Comparison of ENCODE assay signal across 8 cellular contexts in genomic region chr14:61696753-61697318, GRCh38. TPM values are rescaled to one million over a fixed set of nuclear protein-coding genes. Genes with fewer than 3 reads are reported as not detected.
DNase-seq lines count a peak whose midpoint lies in the region; ATAC-seq and TF ChIP-seq lines count a peak whose summit lies in the region.

No MANE protein-coding gene starts in this region.

- no peaks in the 10 kb centered on the region for H3K9me3 ChIP-seq in CD8-positive, alpha-beta T cell (ENCODE audit: low read length)
- no peaks in the 10 kb centered on the region for H3K9me3 ChIP-seq in Loucy (ENCODE audit: insufficient read depth, low read depth, low read length)
- no peaks in the 10 kb centered on the region for H3K9me3 ChIP-seq in effector memory CD4-positive, alpha-beta T cell (ENCODE audit: control insufficient read depth, low read length)

- no peak overlapping the region for H2AFZ ChIP-seq in Loucy (ENCODE audit: low read length)

- no peak for TF ChIP-seq CTCF in CD8-positive, alpha-beta T cell (IDR thresholded peaks at IDR 0.05)
- TF ChIP-seq CTCF in Loucy (conservative IDR thresholded peaks at IDR 0.05; ENCODE audit: low read length) (no peak), nephron progenitor cell (IDR thresholded peaks at IDR 0.05) (no peak)

- H3K4me1 Mint-ChIP-seq in CD8-positive, alpha-beta T cell (ENCODE audit: low read depth) = peaks cover 59% of the 10 kb centered on the region
- peaks cover 52% of the 10 kb centered on the region for H3K4me1 Mint-ChIP-seq in nephron progenitor cell

- H3K36me3 ChIP-seq in CD8-positive, alpha-beta T cell (ENCODE audit: insufficient read depth, low read length) = no peaks in the 10 kb centered on the region
- H3K36me3 ChIP-seq in Loucy (ENCODE audit: insufficient read depth, low read length) = no peaks in the 10 kb centered on the region
- H3K36me3 ChIP-seq in effector memory CD4-positive, alpha-beta T cell (ENCODE audit: control insufficient read depth, insufficient read depth, low read length) = no peaks in the 10 kb centered on the region

- H3K27me3 Mint-ChIP-seq in CD8-positive, alpha-beta T cell (ENCODE audit: low read depth) = no peaks in the 10 kb centered on the region
- no peaks in the 10 kb centered on the region for H3K27me3 Mint-ChIP-seq in nephron progenitor cell (ENCODE audit: low read depth, poor library complexity)

- H3K27me3 ChIP-seq in CD8-positive, alpha-beta T cell (ENCODE audit: insufficient read depth, low read length) = no peaks in the 10 kb centered on the region
- no peaks in the 10 kb centered on the region for H3K27me3 ChIP-seq in Loucy (ENCODE audit: insufficient read depth, low read length, poor library complexity, severe bottlenecking)
- H3K27me3 ChIP-seq in effector memory CD4-positive, alpha-beta T cell (replicated peaks; ENCODE audit: control insufficient read depth, insufficient read depth, low read length, poor library complexity, severe bottlenecking) = no peaks in the 10 kb centered on the region

- POLR2A ChIA-PET in CD8-positive, alpha-beta T cell (lab: Charles Lee) = interaction anchor here (2.0 kb wide), 1 partner anchor 23 kb away, joined by 7 read pairs; no protein-coding TSS in a partner anchor

- no peaks in the 10 kb centered on the region for H3K9me2 ChIP-seq in Loucy (replicated peaks; ENCODE audit: low read depth, low read length)

- peak overlapping the region; percentile 96 for H3K27ac Mint-ChIP-seq in CD8-positive, alpha-beta T cell
- H3K27ac Mint-ChIP-seq in nephron progenitor cell = peak overlapping the region; percentile 98

- peak overlapping the region; percentile 82 for H3K4me2 ChIP-seq in Loucy (ENCODE audit: low read depth, low read length, poor library complexity, severe bottlenecking)

- peak overlapping the region; percentile 83 for H3K27ac ChIP-seq in CD8-positive, alpha-beta T cell (ENCODE audit: low read depth, low read length)
- H3K27ac ChIP-seq in effector memory CD4-positive, alpha-beta T cell (ENCODE audit: insufficient read depth, low read length, poor library complexity, severe bottlenecking) = peak overlapping the region; percentile 90

- H3K9ac ChIP-seq in Loucy (ENCODE audit: low read depth, low read length, poor library complexity, severe bottlenecking) = peak overlapping the region; percentile 89

- peak overlapping the region; percentile 87 for H3K4me3 ChIP-seq in CD8-positive, alpha-beta T cell (ENCODE audit: low read depth, low read length)
- peak overlapping the region; percentile 96 for H3K4me3 ChIP-seq in Loucy (ENCODE audit: low read length, poor library complexity, severe bottlenecking)
- H3K4me3 ChIP-seq in effector memory CD4-positive, alpha-beta T cell (ENCODE audit: insufficient read depth, low read depth, low read length, poor library complexity, severe bottlenecking) = peak overlapping the region; percentile 97

- H3K4me3 Mint-ChIP-seq in CD8-positive, alpha-beta T cell = peak overlapping the region; percentile 95
- peak overlapping the region; percentile 97 for H3K4me3 Mint-ChIP-seq in nephron progenitor cell

- peaks cover 62% of the 10 kb centered on the region for H4K20me1 ChIP-seq in Loucy (ENCODE audit: insufficient read depth, low read length, poor library complexity, severe bottlenecking)

- H3K9me3 Mint-ChIP-seq in CD8-positive, alpha-beta T cell = no peaks in the 10 kb centered on the region
- no peaks in the 10 kb centered on the region for H3K9me3 Mint-ChIP-seq in nephron progenitor cell

- H3K4me1 ChIP-seq in CD8-positive, alpha-beta T cell (ENCODE audit: insufficient read depth, low read length) = peaks cover 46% of the 10 kb centered on the region
- peaks cover 47% of the 10 kb centered on the region for H3K4me1 ChIP-seq in Loucy (ENCODE audit: insufficient read depth, low read length, poor library complexity, severe bottlenecking)
- H3K4me1 ChIP-seq in effector memory CD4-positive, alpha-beta T cell (ENCODE audit: control insufficient read depth, insufficient read depth, low read length, poor library complexity, severe bottlenecking) = peaks cover 5% of the 10 kb centered on the region

- H3K36me3 Mint-ChIP-seq in CD8-positive, alpha-beta T cell = peaks cover 21% of the 10 kb centered on the region
- H3K36me3 Mint-ChIP-seq in nephron progenitor cell (ENCODE audit: low read depth) = peaks cover 19% of the 10 kb centered on the region

- peaks cover 65% of the 10 kb centered on the region for H3K79me2 ChIP-seq in Loucy (ENCODE audit: insufficient read depth, low read length)

- CTCF ChIA-PET in CD8-positive, alpha-beta T cell (lab: Charles Lee) = no interaction called here

- no peak for DNase-seq in CD8-positive, alpha-beta T cell
- no peak for DNase-seq in effector memory CD4-positive, alpha-beta T cell
- no peak for DNase-seq in nephron progenitor cell
- no peak for DNase-seq in AG08395 (ENCODE audit: low spot score)
- DNase-seq in epidermal melanocyte (ENCODE audit: insufficient read length, low spot score) = no peak

- H3F3A ChIP-seq in Loucy (ENCODE audit: low read depth) = no peaks in the 10 kb centered on the region

- ATAC-seq in CD8-positive, alpha-beta T cell = no peak
- ATAC-seq in HG02623 (IDR thresholded peaks at IDR 0.05; ENCODE audit: unreplicated experiment) = no peak
- ATAC-seq in HG02973 (IDR thresholded peaks at IDR 0.05; ENCODE audit: unreplicated experiment) = no peak

- intact Hi-C loops in CD8-positive, alpha-beta T cell (cut with DNase I, micrococcal nuclease) = loop anchor here (2.0 to 5.0 kb wide), 6 partner anchors 22 to 1605 kb away; partner anchors contain the start of genes PCNX4 (in 1 of the 2) and SNAPC1 (in 1 of the 2)

RNA-seq across cellular contexts. Expression of gene HIF1A, which starts 1.5 kb away (rescaled TPM):
- 100 to 1,000 TPM; 335 to 340 TPM for total RNA-seq in CD8-positive, alpha-beta T cell
